8 cellular contexts compared by ENCODE assay signal in the genomic region with DNA sequence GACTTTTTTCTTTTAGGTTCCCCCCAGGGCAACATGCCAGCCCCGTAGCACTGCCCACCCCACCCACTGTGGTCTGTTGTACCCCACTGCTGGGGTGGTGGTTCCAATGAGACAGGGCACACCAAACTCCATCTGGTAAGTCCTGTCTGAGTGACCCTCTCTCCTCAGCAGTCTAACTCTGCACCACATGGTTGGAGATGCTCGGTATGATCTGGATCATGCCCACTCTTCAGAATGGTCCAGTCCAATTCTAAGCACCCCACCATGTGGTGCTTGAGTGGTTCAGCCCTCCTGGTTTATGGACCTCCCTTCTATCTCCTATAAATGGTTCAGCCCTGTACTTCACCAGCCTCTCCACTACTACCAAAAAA. TPM values are rescaled to one million over a fixed set of nuclear protein-coding genes. Genes with fewer than 3 reads are reported as not detected.
DNase-seq lines count a peak whose midpoint lies in the region; ATAC-seq, FAIRE-seq and TF ChIP-seq lines count a peak whose summit lies in the region.

No MANE protein-coding gene starts in this region.

- FAIRE-seq in H1 (lab: Jason Lieb, UNC), result no peak

- no peak for ATAC-seq in GM21528 (IDR thresholded peaks at IDR 0.05; ENCODE audit: low FRiP score, unreplicated experiment)
- no peak for ATAC-seq in HG02973 (IDR thresholded peaks at IDR 0.05; ENCODE audit: unreplicated experiment)

- H3K23ac ChIP-seq in H1 (ENCODE audit: insufficient read length), result no peak overlapping the region

- CTCF ChIA-PET in H1 (lab: Charles Lee; ENCODE audit: partially characterized antibody), result interaction anchor here (0.6 to 5.0 kb wide), 4 partner anchors 11 to 139 kb away, joined by 3 to 25 read pairs (median 8); no protein-coding TSS in a partner anchor

- no peak overlapping the region for H4K5ac ChIP-seq in H1 (ENCODE audit: insufficient read length, low read depth, low read length)

- H3K36me3 ChIP-seq in NT2/D1 (ENCODE audit: insufficient read depth, insufficient read length, low read length) (no peaks in the 10 kb centered on the region), H1 (ENCODE audit: control insufficient read depth in 2 of 4, insufficient read depth in 4 of 4, low read length in 3 of 4) (no peaks in the 10 kb centered on the region)

- H2AK5ac ChIP-seq in H1 (ENCODE audit: low read depth, low read length), result no peak overlapping the region

- H2AFZ ChIP-seq in H1 (ENCODE audit: low read length), result no peak overlapping the region

- H3K4me1 ChIP-seq in NT2/D1 (ENCODE audit: insufficient read depth, insufficient read length), result peaks cover 13% of the 10 kb centered on the region
- peaks cover 10 to 32% (median 20%) of the 10 kb centered on the region in 4 experiments for H3K4me1 ChIP-seq in H1 (replicated peaks in 1 of 4; ENCODE audit: control insufficient read depth in 3 of 4, insufficient read depth in 4 of 4, low read length in 3 of 4)

- 91% methylated on average over 2 of the region's 2 CpGs; no CpG with 5 or more reads in 1 of the 2 experiments for WGBS in H1 (ENCODE audit: extremely low coverage in 1 of 2, insufficient coverage in 1 of 2, insufficient read length in 1 of 2, insufficient replicate concordance in 2 of 2, low coverage in 1 of 2, low lambda C conversion rate in 2 of 2, missing lambda C conversion rate in 1 of 2), 2 experiments

- no peak overlapping the region for H3K18ac ChIP-seq in H1 (ENCODE audit: extremely low read depth, low read length)

- H2BK12ac ChIP-seq in H1 (ENCODE audit: low read depth, low read length), result no peak overlapping the region

- H3K9ac ChIP-seq in NT2/D1 (ENCODE audit: insufficient read length, low read depth), result peak overlapping the region; percentile 47
- no peak overlapping the region for H3K9ac ChIP-seq in H1 (replicated peaks in 1 of 4; ENCODE audit: extremely low read depth in 1 of 4, low read depth in 3 of 4, low read length in 3 of 4)

- H3K27me3 ChIP-seq in NT2/D1 (ENCODE audit: insufficient read depth, insufficient read length) (no peaks in the 10 kb centered on the region), H1 (replicated peaks in 1 of 4; ENCODE audit: control insufficient read depth in 3 of 4, extremely low read depth in 1 of 4, insufficient read depth in 3 of 4, low read length in 3 of 4) (peaks cover 18 to 48% (median 41%) of the 10 kb centered on the region in 4 experiments)

- peaks cover 4 to 34% of the 10 kb centered on the region in 2 experiments for H4K20me1 ChIP-seq in H1 (replicated peaks in 1 of 2; ENCODE audit: control insufficient read depth in 1 of 2, insufficient read depth in 2 of 2, low read length in 2 of 2)

- peaks cover 48% of the 10 kb centered on the region for H3K23me2 ChIP-seq in H1 (ENCODE audit: low read depth, low read length)

- TF ChIP-seq EP300 in H1 (IDR thresholded peaks at IDR 0.05; ENCODE audit: borderline replicate concordance in 1 of 2, low read depth in 2 of 2, low read length in 2 of 2), result 0 out of 3 replicates have a peak, but pooled peaks of 1 of the 2 experiments have one; percentile 46

- no peak overlapping the region for H3K4me3 ChIP-seq in NT2/D1 (ENCODE audit: insufficient read length, low read depth)
- H3K4me3 ChIP-seq in H1 (ENCODE audit: extremely low read depth in 1 of 4, insufficient read depth in 2 of 4, low read depth in 3 of 4, low read length in 4 of 4), result no peak overlapping the region
- no peak overlapping the region for H3K4me3 ChIP-seq in skin epidermis

- H4K8ac ChIP-seq in H1 (ENCODE audit: extremely low read depth, insufficient read depth, low read length), result no peak overlapping the region

- TF ChIP-seq POLR2A in H1 (IDR thresholded peaks at IDR 0.05; ENCODE audit: control extremely low read depth in 1 of 2, low read depth in 2 of 2, low read length in 2 of 2), result no peak

- H3K4me2 ChIP-seq in H1 (ENCODE audit: insufficient read depth in 1 of 2, low read depth in 2 of 2, low read length in 2 of 2), result no peak overlapping the region; a peak in 1 of 4 replicates

- TF ChIP-seq CTCF in H1 (IDR thresholded peaks at IDR 0.05; ENCODE audit: control extremely low read depth in 1 of 3, insufficient read depth in 1 of 3, low read depth in 1 of 3, low read length in 3 of 3), result no peak

- H3K9me3 ChIP-seq in NT2/D1 (ENCODE audit: insufficient read depth, low read length) (no peaks in the 10 kb centered on the region), H1 (ENCODE audit: insufficient read depth in 2 of 2, low read depth in 1 of 2, low read length in 1 of 2) (no peaks in the 10 kb centered on the region)

- no peaks in the 10 kb centered on the region for H3K79me1 ChIP-seq in H1 (ENCODE audit: low read depth, low read length)

- POLR2A ChIA-PET in H1 (lab: Charles Lee; ENCODE audit: partially characterized antibody), result interaction anchor here (0.8 to 5.2 kb wide), 2 partner anchors 10 to 16 kb away, joined by 3 to 34 read pairs; partner anchors contain the start of genes NAA38 and TMEM88

- H3K27ac ChIP-seq in H1 (ENCODE audit: low read depth, low read length) (no peak overlapping the region), skin epidermis (peak overlapping the region in 18 of 21 experiments; percentile 5 to 100 (median 98))

- no peak overlapping the region for H2BK15ac ChIP-seq in H1 (ENCODE audit: low read length)

- no peak overlapping the region for H2BK20ac ChIP-seq in H1 (ENCODE audit: low read length)

- no peak overlapping the region for H2BK120ac ChIP-seq in H1 (replicated peaks; ENCODE audit: low read depth, low read length)

- no peak overlapping the region for H4K91ac ChIP-seq in H1 (replicated peaks; ENCODE audit: insufficient read length, low read length)

- H3K4ac ChIP-seq in H1 (replicated peaks; ENCODE audit: insufficient read length, low read depth, low read length), result no peak overlapping the region

- no peaks in the 10 kb centered on the region for H3K79me2 ChIP-seq in H1 (ENCODE audit: control insufficient read depth in 1 of 2, insufficient read depth in 2 of 2, low read length in 2 of 2)

- TF ChIP-seq RAD21 in H1 (IDR thresholded peaks at IDR 0.05 in 1 of 2, conservative IDR thresholded peaks at IDR 0.05 in 1 of 2; ENCODE audit: low read depth in 2 of 2, low read length in 2 of 2), result no peak

- peak; percentile 36 for DNase-seq in SIG-M5 treated with dmso at 0.1 percent for 504 hours (lab: John Stamatoyannopoulos, UW; ENCODE audit: unreplicated experiment)
- no peak for DNase-seq in SIG-M5 (lab: John Stamatoyannopoulos, UW)
- DNase-seq in NT2/D1 (ENCODE audit: low read depth, low spot score), result no peak
- no peak for DNase-seq in H1 (ENCODE audit: low read depth in 1 of 2, low spot score in 2 of 2)
- no peak for DNase-seq in NCI-H2107 (lab: John Stamatoyannopoulos, UW)

- no peak overlapping the region for H3K56ac ChIP-seq in H1 (replicated peaks; ENCODE audit: insufficient read length, low read depth, low read length)

- H3K14ac ChIP-seq in H1 (ENCODE audit: insufficient read length), result no peak overlapping the region

- no peak overlapping the region for H2BK5ac ChIP-seq in H1 (ENCODE audit: low read depth, low read length)

RNA-seq across cellular contexts. Expression of gene KDM6B, which starts 5.9 kb away (rescaled TPM):
- total RNA-seq in H1 (2021; fragmentation: NEBNext Ultra II Directional; extraction: Animal tissue kit (Norgen Biotek cat#: 25700)), result 3.4 and 3.7 TPM in 2 replicates
- 0.48 and 0.80 TPM in 2 replicates for polyA plus RNA-seq in H1 (2011; rRNA removed)
- polyA plus RNA-seq in H1 (2011; cell fraction: cytosol; rRNA removed), result 0.39 TPM
- 2.0 TPM for polyA plus RNA-seq in H1 (2011; cell fraction: nucleus; rRNA removed)
- polyA plus RNA-seq in H1 (2012, experiment 1 of 2), result 3.7 to 5.8 TPM (median 5.1 TPM) in 4 replicates
- 3.0 TPM for polyA plus RNA-seq in H1 (2012, experiment 2 of 2)
- 1.2 TPM for polyA plus RNA-seq in H1 (2013, experiment 1 of 2)
- polyA plus RNA-seq in H1 (2013, experiment 2 of 2), result 1.2 TPM
- polyA minus RNA-seq in H1 (2011; rRNA and poly(A)+ RNA removed), result 1.8 and 2.0 TPM in 2 replicates
- polyA minus RNA-seq in H1 (2011; cell fraction: cytosol; rRNA and poly(A)+ RNA removed), result 2.1 TPM
- 8.7 TPM for polyA minus RNA-seq in H1 (2011; cell fraction: nucleus; rRNA and poly(A)+ RNA removed)

RNA-seq across cellular contexts. Expression of gene TMEM88, which starts 15.0 kb away (rescaled TPM):
- 0.69 TPM in 1 of 2 replicates, not detected in the other for total RNA-seq in H1 (2021; fragmentation: NEBNext Ultra II Directional; extraction: Animal tissue kit (Norgen Biotek cat#: 25700))
- 8.8 and 11.6 TPM in 2 replicates for polyA plus RNA-seq in H1 (2011; rRNA removed)
- 4.2 TPM for polyA plus RNA-seq in H1 (2011; cell fraction: cytosol; rRNA removed)
- 6.0 TPM for polyA plus RNA-seq in H1 (2011; cell fraction: nucleus; rRNA removed)
- polyA plus RNA-seq in H1 (2012, experiment 1 of 2), result 2.9 to 6.2 TPM (median 4.0 TPM) in 4 replicates
- polyA plus RNA-seq in H1 (2012, experiment 2 of 2), result 5.3 TPM
- 1.1 TPM for polyA plus RNA-seq in H1 (2013, experiment 1 of 2)
- polyA plus RNA-seq in H1 (2013, experiment 2 of 2), result 1.3 TPM
- polyA minus RNA-seq in H1 (2011; rRNA and poly(A)+ RNA removed), result 0.37 and 0.91 TPM in 2 replicates
- not detected for polyA minus RNA-seq in H1 (2011; cell fraction: cytosol; rRNA and poly(A)+ RNA removed)
- 2.1 TPM for polyA minus RNA-seq in H1 (2011; cell fraction: nucleus; rRNA and poly(A)+ RNA removed)

RNA-seq across cellular contexts. Expression of gene NAA38, which starts 17.5 kb away (rescaled TPM):
- 27.0 and 30.2 TPM in 2 replicates for total RNA-seq in H1 (2021; fragmentation: NEBNext Ultra II Directional; extraction: Animal tissue kit (Norgen Biotek cat#: 25700))
- polyA plus RNA-seq in H1 (2011; rRNA removed), result 109 and 116 TPM in 2 replicates
- polyA plus RNA-seq in H1 (2011; cell fraction: cytosol; rRNA removed), result 69.8 TPM
- polyA plus RNA-seq in H1 (2011; cell fraction: nucleus; rRNA removed), result 69.1 TPM
- 37.0 to 54.9 TPM (median 48.8 TPM) in 4 replicates for polyA plus RNA-seq in H1 (2012, experiment 1 of 2)
- polyA plus RNA-seq in H1 (2012, experiment 2 of 2), result 49.4 TPM
- polyA plus RNA-seq in H1 (2013, experiment 1 of 2), result 62.5 TPM
- 54.4 TPM for polyA plus RNA-seq in H1 (2013, experiment 2 of 2)
- polyA minus RNA-seq in H1 (2011; rRNA and poly(A)+ RNA removed), result 5.6 and 11.4 TPM in 2 replicates
- polyA minus RNA-seq in H1 (2011; cell fraction: cytosol; rRNA and poly(A)+ RNA removed), result 93.6 TPM
- 26.3 TPM for polyA minus RNA-seq in H1 (2011; cell fraction: nucleus; rRNA and poly(A)+ RNA removed)

RNA-seq across cellular contexts. Expression of gene CYB5D1, which starts 17.9 kb away (rescaled TPM):
- total RNA-seq in H1 (2021; fragmentation: NEBNext Ultra II Directional; extraction: Animal tissue kit (Norgen Biotek cat#: 25700)), result 15.5 and 18.0 TPM in 2 replicates
- 11.0 and 13.5 TPM in 2 replicates for polyA plus RNA-seq in H1 (2011; rRNA removed)
- 14.5 TPM for polyA plus RNA-seq in H1 (2011; cell fraction: cytosol; rRNA removed)
- polyA plus RNA-seq in H1 (2011; cell fraction: nucleus; rRNA removed), result 11.9 TPM
- 13.6 to 15.2 TPM (median 14.3 TPM) in 4 replicates for polyA plus RNA-seq in H1 (2012, experiment 1 of 2)
- polyA plus RNA-seq in H1 (2012, experiment 2 of 2), result 1.9 TPM
- polyA plus RNA-seq in H1 (2013, experiment 1 of 2), result 9.2 TPM
- polyA plus RNA-seq in H1 (2013, experiment 2 of 2), result 10.4 TPM
- polyA minus RNA-seq in H1 (2011; rRNA and poly(A)+ RNA removed), result 10.8 and 16.3 TPM in 2 replicates
- polyA minus RNA-seq in H1 (2011; cell fraction: cytosol; rRNA and poly(A)+ RNA removed), result 5.7 TPM
- 10.8 TPM for polyA minus RNA-seq in H1 (2011; cell fraction: nucleus; rRNA and poly(A)+ RNA removed)

RNA-seq across cellular contexts. Expression of gene CHD3, which starts 48.7 kb away (rescaled TPM):
- 12.9 and 14.2 TPM in 2 replicates for total RNA-seq in H1 (2021; fragmentation: NEBNext Ultra II Directional; extraction: Animal tissue kit (Norgen Biotek cat#: 25700))
- polyA plus RNA-seq in H1 (2011; rRNA removed), result 12.3 and 18.3 TPM in 2 replicates
- 12.4 TPM for polyA plus RNA-seq in H1 (2011; cell fraction: cytosol; rRNA removed)
- 45.8 TPM for polyA plus RNA-seq in H1 (2011; cell fraction: nucleus; rRNA removed)
- polyA plus RNA-seq in H1 (2012, experiment 1 of 2), result 20.4 to 31.7 TPM (median 27.8 TPM) in 4 replicates
- polyA plus RNA-seq in H1 (2012, experiment 2 of 2), result 4.9 TPM
- polyA plus RNA-seq in H1 (2013, experiment 1 of 2), result 12.0 TPM
- polyA plus RNA-seq in H1 (2013, experiment 2 of 2), result 11.8 TPM
- 17.4 and 27.2 TPM in 2 replicates for polyA minus RNA-seq in H1 (2011; rRNA and poly(A)+ RNA removed)
- 16.4 TPM for polyA minus RNA-seq in H1 (2011; cell fraction: cytosol; rRNA and poly(A)+ RNA removed)
- 16.2 TPM for polyA minus RNA-seq in H1 (2011; cell fraction: nucleus; rRNA and poly(A)+ RNA removed)
